In the genomic region with DNA sequence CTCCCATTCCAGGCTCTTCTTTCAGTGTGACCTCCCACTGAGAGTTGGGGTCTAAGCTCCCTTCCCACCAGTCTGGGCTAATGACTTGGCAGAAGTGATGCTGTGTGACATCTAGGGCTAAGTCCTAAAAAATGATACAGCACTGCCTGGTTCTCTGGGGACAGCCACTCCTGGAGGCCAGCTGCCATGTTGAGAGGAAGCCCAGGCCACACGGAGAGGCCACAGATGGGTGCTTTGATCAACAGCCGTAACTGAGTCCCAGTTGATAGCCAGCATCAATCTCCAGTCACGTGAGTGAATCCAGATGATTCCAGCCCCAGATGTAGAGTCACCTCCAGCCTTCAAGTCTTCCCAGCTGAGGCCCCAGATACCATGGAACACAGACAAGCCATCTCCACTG, we compare ENCODE assay signal across 21 cellular contexts. TPM values are rescaled to one million over a fixed set of nuclear protein-coding genes. Genes with fewer than 3 reads are reported as not detected.
DNase-seq lines count a peak whose midpoint lies in the region; ATAC-seq, FAIRE-seq and TF ChIP-seq lines count a peak whose summit lies in the region.
"Had no signal": no experiment of that assay in that cellular context is flagged by ENCODE, and none has a peak within 500 bp of the region (broad histone marks: within the 10 kb centered on the region; RNA-seq: fewer than 3 reads in every experiment).

No MANE protein-coding gene starts in this region.

- H3K79me2 ChIP-seq in Loucy (ENCODE audit: insufficient read depth, low read length) = no peaks in the 10 kb centered on the region

- H3K27me3 ChIP-seq in Loucy (ENCODE audit: insufficient read depth, low read length, poor library complexity, severe bottlenecking) (no peaks in the 10 kb centered on the region), bronchial epithelial cell (ENCODE audit: control insufficient read depth, insufficient read depth, low read length) (no peaks in the 10 kb centered on the region)

- no peak for TF ChIP-seq CTCF in Loucy (conservative IDR thresholded peaks at IDR 0.05; ENCODE audit: low read length)
- no peak for TF ChIP-seq CTCF in bronchial epithelial cell (IDR thresholded peaks at IDR 0.05; ENCODE audit: insufficient read depth, low read length, severe bottlenecking)

- no peak overlapping the region for H2AFZ ChIP-seq in Loucy (ENCODE audit: low read length)

- peaks cover 6% of the 10 kb centered on the region; the same call in 1 of the 2 replicates for H3K9me3 ChIP-seq in Loucy (ENCODE audit: insufficient read depth, low read depth, low read length)
- H3K9me3 ChIP-seq: HAP-1 had no signal

- peak; percentile 60 for FAIRE-seq in bronchial epithelial cell (lab: Jason Lieb, UNC)
- FAIRE-seq: A204.1, G401.6, GM12892, H54 had no signal

- no peaks in the 10 kb centered on the region for H4K20me1 ChIP-seq in Loucy (ENCODE audit: insufficient read depth, low read length, poor library complexity, severe bottlenecking)

- H3K4me3 ChIP-seq in Loucy (ENCODE audit: low read length, poor library complexity, severe bottlenecking) (no peak overlapping the region), bronchial epithelial cell (ENCODE audit: low read depth, low read length) (no peak overlapping the region)
- H3K4me3 ChIP-seq: HAP-1 had no signal

- H3K9me2 ChIP-seq in Loucy (replicated peaks; ENCODE audit: low read depth, low read length) = no peaks in the 10 kb centered on the region

- H3F3A ChIP-seq in Loucy (ENCODE audit: low read depth) = no peaks in the 10 kb centered on the region

- intact Hi-C loops in left colon (cut with DNase I, micrococcal nuclease) = no loop called here
- intact Hi-C loops in cardiac septum (cut with DNase I) = no loop called here

- DNase-seq in NCI-H2171 treated with DMSO at 0.1 percent for 48 hours (lab: John Stamatoyannopoulos, UW) = peak; percentile 42
- no peak for DNase-seq in NCI-H2171 (lab: John Stamatoyannopoulos, UW)
- DNase-seq in bronchial epithelial cell (ENCODE audit: low read depth) = no peak
- DNase-seq in left colon = no peak
- DNase-seq in mesenteric fat pad (ENCODE audit: low spot score) = no peak
- DNase-seq in cardiac septum (ENCODE audit: low spot score) = no peak
- DNase-seq: C1 segment of cervical spinal cord, Caco-2, DMS153, DND-41, GOT3, HFFc6 had no signal

- H3K4me2 ChIP-seq in Loucy (ENCODE audit: low read depth, low read length, poor library complexity, severe bottlenecking) = peak overlapping the region; percentile 45

- H3K36me3 ChIP-seq in Loucy (ENCODE audit: insufficient read depth, low read length) (no peaks in the 10 kb centered on the region), bronchial epithelial cell (ENCODE audit: control insufficient read depth, insufficient read depth, low read length) (no peaks in the 10 kb centered on the region)
- H3K36me3 ChIP-seq: HAP-1 had no signal

- ATAC-seq in HG03432 (IDR thresholded peaks at IDR 0.05; ENCODE audit: unreplicated experiment) = no peak
- ATAC-seq in left colon = no peak
- ATAC-seq: CD8-positive, alpha-beta T cell had no signal

- no peak overlapping the region for H3K9ac ChIP-seq in Loucy (ENCODE audit: low read depth, low read length, poor library complexity, severe bottlenecking)

- H3K4me1 ChIP-seq in Loucy (ENCODE audit: insufficient read depth, low read length, poor library complexity, severe bottlenecking) = peaks cover 24% of the 10 kb centered on the region
- H3K4me1 ChIP-seq: Caco-2, HAP-1 had no signal

RNA-seq across cellular contexts. Expression of a gene that starts 13.8 kb away (rescaled TPM):
- not detected in 2 replicates for total RNA-seq in bronchial epithelial cell
- not detected for total RNA-seq in left colon
- not detected for total RNA-seq in mesenteric fat pad
- not detected for total RNA-seq in cardiac septum
- total RNA-seq: B cell; Caco-2; CD8-positive, alpha-beta T cell; HFFc6 had no signal

RNA-seq across cellular contexts. Expression of a gene that starts 17.1 kb away (rescaled TPM):
- not detected in 2 replicates for total RNA-seq in bronchial epithelial cell
- not detected for total RNA-seq in left colon
- total RNA-seq in mesenteric fat pad = not detected
- total RNA-seq in cardiac septum = not detected
- total RNA-seq: B cell; Caco-2; CD8-positive, alpha-beta T cell; HFFc6 had no signal

RNA-seq across cellular contexts. Expression of a gene that starts 41.0 kb away (rescaled TPM):
- total RNA-seq in bronchial epithelial cell (not detected in 2 replicates), left colon (not detected), mesenteric fat pad (not detected), cardiac septum (not detected)
- total RNA-seq: B cell; Caco-2; CD8-positive, alpha-beta T cell; HFFc6 had no signal
